9 cellular contexts compared by ENCODE assay signal in genomic region chr6:113634352-113635163, GRCh38.
DNase-seq lines count a peak whose midpoint lies in the region; ATAC-seq and TF ChIP-seq lines count a peak whose summit lies in the region.
"Had no signal": no experiment of that assay in that cellular context is flagged by ENCODE, and none has a peak within 500 bp of the region (broad histone marks: within the 10 kb centered on the region; RNA-seq: fewer than 3 reads in every experiment).

No MANE protein-coding gene starts in this region.

- H3K4me1 ChIP-seq in right cardiac atrium (ENCODE audit: control insufficient read depth, insufficient read depth, low read length), result peaks cover 3% of the 10 kb centered on the region
- peaks cover 28 to 75% (median 33%) of the 10 kb centered on the region in 3 donors for H3K4me1 ChIP-seq in esophagus squamous epithelium

- no peaks in the 10 kb centered on the region for H3K27me3 Mint-ChIP-seq in effector memory CD8-positive, alpha-beta T cell

- H3K9me3 Mint-ChIP-seq in effector memory CD8-positive, alpha-beta T cell, result peaks cover 0 to 8% of the 10 kb centered on the region in 2 donors

- H3K27ac Mint-ChIP-seq in effector memory CD8-positive, alpha-beta T cell, result no peak overlapping the region

- peaks cover 8% of the 10 kb centered on the region for H3K36me3 Mint-ChIP-seq in effector memory CD8-positive, alpha-beta T cell (ENCODE audit: insufficient read depth)

- WGBS in right cardiac atrium, result 75% methylated on average over 4 of the region's 4 CpGs
- 46 to 52% methylated on average over 4 of the region's 4 CpGs for WGBS in esophagus squamous epithelium, 2 donors

- no peak for TF ChIP-seq POLR2A in esophagus squamous epithelium (IDR thresholded peaks at IDR 0.05)

- ATAC-seq in Right ventricle myocardium superior (ENCODE audit: poor library complexity), result peak; percentile 48
- ATAC-seq in right cardiac atrium, result no peak
- ATAC-seq in HG03565 (IDR thresholded peaks at IDR 0.05; ENCODE audit: unreplicated experiment), result peak; percentile 18
- no peak for ATAC-seq in effector memory CD8-positive, alpha-beta T cell (replicated peaks)

- H3K27me3 ChIP-seq in right cardiac atrium (ENCODE audit: control insufficient read depth, insufficient read depth) (no peaks in the 10 kb centered on the region), esophagus squamous epithelium (no peaks in the 10 kb centered on the region)

- intact Hi-C loops in Right ventricle myocardium superior (cut with DNase I) (no loop called here), right cardiac atrium (cut with DNase I) (no loop called here), esophagus squamous epithelium (cut with DNase I) (loop anchor here (10.0 kb wide), 1 partner anchor 220 kb away; the partner anchor contains the start of gene MARCKS)

- H3K4me3 Mint-ChIP-seq in effector memory CD8-positive, alpha-beta T cell, result no peak overlapping the region

- H3K9me3 ChIP-seq in right cardiac atrium (ENCODE audit: control insufficient read depth, low read length), result no peaks in the 10 kb centered on the region
- no peaks in the 10 kb centered on the region for H3K9me3 ChIP-seq in esophagus squamous epithelium

- H3K4me1 Mint-ChIP-seq in effector memory CD8-positive, alpha-beta T cell (ENCODE audit: low read depth in 2 of 2), result peaks cover 7 to 12% of the 10 kb centered on the region in 2 donors

- H3K4me3 ChIP-seq in right cardiac atrium (ENCODE audit: low read length) (no peak overlapping the region), esophagus squamous epithelium (no peak overlapping the region)

- no peak overlapping the region for H3K27ac ChIP-seq in right cardiac atrium (ENCODE audit: low read length)
- H3K27ac ChIP-seq in esophagus squamous epithelium, result peak overlapping the region; percentile 8 to 66 (median 55)

- DNase-seq in Right ventricle myocardium superior, result no peak
- DNase-seq in right cardiac atrium, result no peak
- DNase-seq in esophagus squamous epithelium (lab: John Stamatoyannopoulos, UW), result no peak
- no peak for DNase-seq in hippocampal formation (lab: John Stamatoyannopoulos, UW)
- no peak for DNase-seq in effector memory CD8-positive, alpha-beta T cell
- no peak for DNase-seq in HT-29 (ENCODE audit: low spot score)
- DNase-seq in middle frontal gyrus (ENCODE audit: extremely low spot score, low spot score), result no peak
- DNase-seq: NCI-H2171 had no signal

- no peaks in the 10 kb centered on the region for H3K36me3 ChIP-seq in esophagus squamous epithelium

- no peak for TF ChIP-seq CTCF in esophagus squamous epithelium (IDR thresholded peaks at IDR 0.05)

Comparison
In these comparisons a context has a peak if more than half of its experiments do, and no peak if none do; other contexts are left out.
1. ATAC-seq: peak in Right ventricle myocardium superior (single experiment) and HG03565 (single experiment); none in right cardiac atrium (0 of 2) and effector memory CD8-positive, alpha-beta T cell (single experiment).